8 cellular contexts compared by ENCODE assay signal in the genomic region with DNA sequence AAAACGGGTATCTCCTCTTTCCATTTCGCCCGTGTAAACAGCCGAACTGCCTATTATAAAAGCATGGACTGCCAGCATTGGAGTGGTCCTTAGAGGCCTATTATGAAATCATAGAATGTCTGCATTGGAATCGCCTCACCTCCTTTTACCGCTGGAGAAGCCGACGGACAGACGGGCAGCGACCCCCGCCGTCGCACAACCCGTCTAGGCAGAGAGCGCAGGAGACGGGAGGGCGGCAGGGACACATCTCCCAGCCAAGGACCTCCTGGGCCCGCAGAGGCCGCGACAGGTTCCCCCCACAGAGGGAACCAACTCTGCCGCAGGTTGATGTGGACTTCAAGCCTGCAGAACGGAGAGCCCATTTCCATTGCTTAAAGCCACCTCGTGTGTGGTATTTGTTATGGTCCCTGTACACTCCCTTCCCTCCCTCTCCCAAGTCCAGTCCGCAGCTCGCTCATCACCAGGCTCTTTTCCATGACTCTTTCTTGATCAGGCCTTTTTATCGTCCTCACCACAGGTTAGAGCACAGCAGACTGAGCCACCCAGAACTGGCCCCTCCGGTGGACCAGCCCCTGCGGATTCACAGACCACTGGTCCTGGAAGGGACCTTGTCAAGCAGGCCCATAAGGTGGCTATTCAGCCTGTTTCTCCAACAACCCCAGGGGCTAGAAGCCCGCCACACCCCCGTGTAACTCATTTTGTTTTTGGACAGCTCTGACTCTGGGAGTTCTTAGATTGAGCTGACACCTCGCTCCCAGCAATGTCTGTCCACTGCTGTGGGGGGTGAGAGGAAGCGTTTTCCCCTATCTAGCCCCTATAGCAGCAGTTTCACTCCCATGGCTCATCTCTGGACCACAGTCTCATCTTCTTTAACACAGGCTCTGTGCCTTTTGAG. TPM values are rescaled to one million over a fixed set of nuclear protein-coding genes. Genes with fewer than 3 reads are reported as not detected.
DNase-seq lines count a peak whose midpoint lies in the region; ATAC-seq and TF ChIP-seq lines count a peak whose summit lies in the region.

No MANE protein-coding gene starts in this region.

- intact Hi-C loops in MCF 10A (cut with micrococcal nuclease), result loop anchor here (10.0 kb wide), 1 partner anchor 111 kb away; no protein-coding TSS in a partner anchor
- intact Hi-C loops in left lung (cut with DNase I), result no loop called here

- no peak for DNase-seq in MCF 10A (ENCODE audit: unreplicated experiment)
- peak in 1 of 2 donors; percentile 80 for DNase-seq in left lung
- DNase-seq in thoracic aorta (ENCODE audit: low spot score), result no peak
- DNase-seq in HUDEP-2 (lab: John Stamatoyannopoulos, UW; ENCODE audit: unreplicated experiment in 76 of 76), result no peak
- no peak for DNase-seq in GM19238 (ENCODE audit: insufficient read length, low spot score)

- TF ChIP-seq POLR2A in GM18505 (IDR thresholded peaks at IDR 0.05; ENCODE audit: borderline replicate concordance, extremely low read depth, insufficient read depth, insufficient read length), result no peak

- TF ChIP-seq CTCF in MCF 10A (IDR thresholded peaks at IDR 0.05; ENCODE audit: unreplicated experiment) (no peak), left lung (IDR thresholded peaks at IDR 0.05) (no peak), thoracic aorta (IDR thresholded peaks at IDR 0.05) (no peak)

- H3K36me3 ChIP-seq in left lung (no peaks in the 10 kb centered on the region), thoracic aorta (no peaks in the 10 kb centered on the region)

- no peak overlapping the region for H3K27ac Mint-ChIP-seq in MCF 10A (ENCODE audit: low read depth, unreplicated experiment)

- no peaks in the 10 kb centered on the region for H3K9me3 Mint-ChIP-seq in MCF 10A (ENCODE audit: unreplicated experiment)

- peaks cover 0 to 8% of the 10 kb centered on the region in 2 donors for H3K27me3 ChIP-seq in left lung
- H3K27me3 ChIP-seq in thoracic aorta (replicated peaks; ENCODE audit: insufficient read depth), result no peaks in the 10 kb centered on the region

- POLR2A ChIA-PET in MCF 10A (lab: Yijun Ruan, JAX), result interaction anchor here (0.7 to 3.2 kb wide), 16 partner anchors 8 to 873 kb away, joined by 3 to 37 read pairs (median 6); a partner anchor contains a TSS

- H3K27ac ChIP-seq in left lung, result peak overlapping the region; percentile 94 to 98
- H3K27ac ChIP-seq in thoracic aorta, result peak overlapping the region; percentile 84 to 91

- CTCF ChIA-PET in MCF 10A (lab: Yijun Ruan, JAX), result interaction anchor here (1.0 kb wide), 1 partner anchor 273 kb away, joined by 3 read pairs; no protein-coding TSS in a partner anchor

- H3K9me3 ChIP-seq in left lung, result no peaks in the 10 kb centered on the region
- H3K9me3 ChIP-seq in thoracic aorta, result no peaks in the 10 kb centered on the region

- H3K4me1 Mint-ChIP-seq in MCF 10A (ENCODE audit: insufficient read depth, unreplicated experiment), result peaks cover 36% of the 10 kb centered on the region

- peak overlapping the region; percentile 76 for H3K4me3 Mint-ChIP-seq in MCF 10A (ENCODE audit: unreplicated experiment)

- H3K4me1 ChIP-seq in left lung (peaks cover 5 to 63% of the 10 kb centered on the region in 2 donors), thoracic aorta (ENCODE audit: control insufficient read depth in 1 of 2, low read depth in 2 of 2) (peaks cover 37 to 57% of the 10 kb centered on the region in 2 donors)

- no peak for TF ChIP-seq RAD21 in Ishikawa (IDR thresholded peaks at IDR 0.05; ENCODE audit: low read depth)

- ATAC-seq in GM18505 (IDR thresholded peaks at IDR 0.05; ENCODE audit: unreplicated experiment), result peak; percentile 1
- peak; percentile 19 for ATAC-seq in left lung
- ATAC-seq in thoracic aorta (ENCODE audit: insufficient number of reproducible peaks, low FRiP score, low read depth), result peak; percentile 14
- ATAC-seq in GM21786 (IDR thresholded peaks at IDR 0.05; ENCODE audit: unreplicated experiment), result no peak

- TF ChIP-seq EP300 in Ishikawa (IDR thresholded peaks at IDR 0.05; ENCODE audit: borderline replicate concordance), result 0 out of 2 replicates have a peak, but pooled peaks have one; percentile 16

- no peaks in the 10 kb centered on the region for H3K27me3 Mint-ChIP-seq in MCF 10A (ENCODE audit: insufficient read depth, unreplicated experiment)

- H3K36me3 Mint-ChIP-seq in MCF 10A (ENCODE audit: insufficient read depth, unreplicated experiment), result peaks cover 15% of the 10 kb centered on the region

- peak overlapping the region; percentile 87 to 92 for H3K4me3 ChIP-seq in left lung
- H3K4me3 ChIP-seq in thoracic aorta, result peak overlapping the region; percentile 87

- BruUV-seq in MCF 10A (replicated peaks; lab: Mats Ljungman, UMichigan), result no TSS peak

TF ChIP-seq in Ishikawa, 13 proteins besides CTCF, POLR2A, EP300 and RAD21:
- TF ChIP-seq TCF12 (IDR thresholded peaks at IDR 0.05; ENCODE audit: low read depth) (no peak), TAF1 (IDR thresholded peaks at IDR 0.05; ENCODE audit: low read depth) (no peak), CREB1 (IDR thresholded peaks at IDR 0.05; ENCODE audit: low read depth) (no peak), YY1 (IDR thresholded peaks at IDR 0.05; ENCODE audit: low read depth) (no peak), FOXM1 (IDR thresholded peaks at IDR 0.05; ENCODE audit: borderline replicate concordance, low read depth) (no peak), EGR1 (IDR thresholded peaks at IDR 0.05) (no peak), TEAD4 (IDR thresholded peaks at IDR 0.05) (no peak), NFIC (IDR thresholded peaks at IDR 0.05) (no peak), CEBPB (IDR thresholded peaks at IDR 0.05) (no peak), ZBTB7A (IDR thresholded peaks at IDR 0.05; ENCODE audit: low read depth) (no peak)
- TF ChIP-seq, protein P1, sequence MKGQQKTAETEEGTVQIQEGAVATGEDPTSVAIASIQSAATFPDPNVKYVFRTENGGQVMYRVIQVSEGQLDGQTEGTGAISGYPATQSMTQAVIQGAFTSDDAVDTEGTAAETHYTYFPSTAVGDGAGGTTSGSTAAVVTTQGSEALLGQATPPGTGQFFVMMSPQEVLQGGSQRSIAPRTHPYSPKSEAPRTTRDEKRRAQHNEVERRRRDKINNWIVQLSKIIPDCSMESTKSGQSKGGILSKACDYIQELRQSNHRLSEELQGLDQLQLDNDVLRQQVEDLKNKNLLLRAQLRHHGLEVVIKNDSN (IDR thresholded peaks at IDR 0.05), result no peak
- TF ChIP-seq, protein P2, sequence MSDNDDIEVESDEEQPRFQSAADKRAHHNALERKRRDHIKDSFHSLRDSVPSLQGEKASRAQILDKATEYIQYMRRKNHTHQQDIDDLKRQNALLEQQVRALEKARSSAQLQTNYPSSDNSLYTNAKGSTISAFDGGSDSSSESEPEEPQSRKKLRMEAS (IDR thresholded peaks at IDR 0.05), result no peak
- TF ChIP-seq, protein P3, sequence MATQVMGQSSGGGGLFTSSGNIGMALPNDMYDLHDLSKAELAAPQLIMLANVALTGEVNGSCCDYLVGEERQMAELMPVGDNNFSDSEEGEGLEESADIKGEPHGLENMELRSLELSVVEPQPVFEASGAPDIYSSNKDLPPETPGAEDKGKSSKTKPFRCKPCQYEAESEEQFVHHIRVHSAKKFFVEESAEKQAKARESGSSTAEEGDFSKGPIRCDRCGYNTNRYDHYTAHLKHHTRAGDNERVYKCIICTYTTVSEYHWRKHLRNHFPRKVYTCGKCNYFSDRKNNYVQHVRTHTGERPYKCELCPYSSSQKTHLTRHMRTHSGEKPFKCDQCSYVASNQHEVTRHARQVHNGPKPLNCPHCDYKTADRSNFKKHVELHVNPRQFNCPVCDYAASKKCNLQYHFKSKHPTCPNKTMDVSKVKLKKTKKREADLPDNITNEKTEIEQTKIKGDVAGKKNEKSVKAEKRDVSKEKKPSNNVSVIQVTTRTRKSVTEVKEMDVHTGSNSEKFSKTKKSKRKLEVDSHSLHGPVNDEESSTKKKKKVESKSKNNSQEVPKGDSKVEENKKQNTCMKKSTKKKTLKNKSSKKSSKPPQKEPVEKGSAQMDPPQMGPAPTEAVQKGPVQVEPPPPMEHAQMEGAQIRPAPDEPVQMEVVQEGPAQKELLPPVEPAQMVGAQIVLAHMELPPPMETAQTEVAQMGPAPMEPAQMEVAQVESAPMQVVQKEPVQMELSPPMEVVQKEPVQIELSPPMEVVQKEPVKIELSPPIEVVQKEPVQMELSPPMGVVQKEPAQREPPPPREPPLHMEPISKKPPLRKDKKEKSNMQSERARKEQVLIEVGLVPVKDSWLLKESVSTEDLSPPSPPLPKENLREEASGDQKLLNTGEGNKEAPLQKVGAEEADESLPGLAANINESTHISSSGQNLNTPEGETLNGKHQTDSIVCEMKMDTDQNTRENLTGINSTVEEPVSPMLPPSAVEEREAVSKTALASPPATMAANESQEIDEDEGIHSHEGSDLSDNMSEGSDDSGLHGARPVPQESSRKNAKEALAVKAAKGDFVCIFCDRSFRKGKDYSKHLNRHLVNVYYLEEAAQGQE (IDR thresholded peaks at IDR 0.05; ENCODE audit: low read depth), result no peak

RNA-seq across cellular contexts. Expression of a gene that starts 0.8 kb away (rescaled TPM):
- total RNA-seq in MCF 10A (2022) (53.0 and 68.6 TPM in 2 replicates), left lung (10 to 100 TPM; 39.0 to 44.9 TPM), thoracic aorta (10 to 100 TPM; 55.6 to 69.0 TPM)

RNA-seq across cellular contexts. Expression of a gene that starts 39.9 kb away (rescaled TPM):
- total RNA-seq in MCF 10A (2022) (0.83 and 1.9 TPM in 2 replicates), left lung (10 to 100 TPM; 10.6 to 25.5 TPM), thoracic aorta (100 to 1,000 TPM; 135 to 153 TPM)

Comparison
In these comparisons a context has a peak if more than half of its experiments do, and no peak if none do; other contexts are left out.
1. RNA of a gene that starts 39.9 kb away (total RNA-seq): 135 to 153 TPM in thoracic aorta; 10.6 to 25.5 TPM in left lung and 0.83 to 1.9 TPM in MCF 10A; every median in the first group is over 4 times any median in the second.